ENCODE assay signal across 9 cellular contexts in the genomic region with DNA sequence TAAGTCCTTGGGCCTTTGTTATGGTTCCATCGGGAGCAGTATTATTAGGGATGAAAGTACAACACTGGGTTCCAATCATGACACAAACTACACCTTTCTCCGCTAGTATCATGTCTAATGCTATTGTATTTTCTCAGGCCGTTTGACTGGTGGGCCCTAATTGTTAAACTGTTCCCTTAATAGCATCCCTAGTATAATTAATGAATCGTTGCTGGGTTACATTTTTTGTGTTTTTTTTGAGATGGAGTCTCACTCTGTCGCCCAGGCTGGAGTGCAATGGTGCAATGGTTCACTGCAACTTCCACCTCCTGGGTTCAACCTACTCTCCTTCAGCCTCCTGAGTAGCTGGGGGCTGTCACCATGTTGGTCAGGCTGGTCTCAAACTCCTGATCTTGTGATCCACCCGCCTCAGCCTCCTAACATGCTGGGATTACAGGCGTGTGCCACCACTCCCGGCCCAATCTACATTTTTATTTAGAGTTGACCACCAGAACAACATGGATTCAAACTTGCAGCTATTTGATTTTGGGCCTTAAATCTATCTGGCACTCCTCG. TPM values are rescaled to one million over a fixed set of nuclear protein-coding genes. Genes with fewer than 3 reads are reported as not detected.
DNase-seq lines count a peak whose midpoint lies in the region; ATAC-seq and TF ChIP-seq lines count a peak whose summit lies in the region.
"Had no signal": no experiment of that assay in that cellular context is flagged by ENCODE, and none has a peak within 500 bp of the region (broad histone marks: within the 10 kb centered on the region; RNA-seq: fewer than 3 reads in every experiment).

No MANE protein-coding gene starts in this region.

- TF ChIP-seq CTCF in VCaP (conservative IDR thresholded peaks at IDR 0.05) (no peak), fibroblast of the aortic adventitia (IDR thresholded peaks at IDR 0.05; ENCODE audit: insufficient read depth, low read length) (no peak)

- H3K36me3 Mint-ChIP-seq in activated CD4-positive, alpha-beta T cell treated with anti-CD3 and anti-CD28 coated beads, Interleukin-2, amount 10 ng/mL, durations not matched to agents 7 days and 5 days (ENCODE audit: low read depth): peaks cover 87% of the 10 kb centered on the region
- peaks cover 91% of the 10 kb centered on the region for H3K36me3 Mint-ChIP-seq in stimulated activated memory B cell treated with anti-CD40 and anti-IgM and Interleukin-4, amounts not matched to agents 10 μg/mL and 1 μg/mL and 100 μg/mL, for 72 hours

- H3K9me3 Mint-ChIP-seq in activated CD4-positive, alpha-beta T cell treated with anti-CD3 and anti-CD28 coated beads, Interleukin-2, amount 10 ng/mL, durations not matched to agents 7 days and 5 days: peaks cover 63% of the 10 kb centered on the region
- peaks cover 36% of the 10 kb centered on the region for H3K9me3 Mint-ChIP-seq in stimulated activated memory B cell treated with anti-CD40 and anti-IgM and Interleukin-4, amounts not matched to agents 10 μg/mL and 1 μg/mL and 100 μg/mL, for 72 hours

- H3K4me3 ChIP-seq in fibroblast of the aortic adventitia (ENCODE audit: low read depth, low read length): peak overlapping the region; percentile 29

- intact Hi-C loops in sciatic nerve (cut with DNase I): no loop called here

- no peak for ATAC-seq in stimulated activated memory B cell treated with anti-CD40 and anti-IgM and Interleukin-4, amounts not matched to agents 10 μg/mL and 1 μg/mL and 100 μg/mL, for 72 hours
- ATAC-seq in sciatic nerve (no peak), GM21825 (IDR thresholded peaks at IDR 0.05; ENCODE audit: unreplicated experiment) (no peak)
- ATAC-seq: heart right ventricle had no signal

- peak overlapping the region; percentile 94 for H3K27ac ChIP-seq in VCaP

- CTCF ChIA-PET in activated CD4-positive, alpha-beta T cell treated with anti-CD3 and anti-CD28 coated beads, Interleukin-2, amount 10 ng/mL, durations not matched to agents 7 days and 5 days (lab: Charles Lee): interaction anchor here (1.6 to 1.7 kb wide), 2 partner anchors 9 to 13 kb away, joined by 5 to 6 read pairs; no protein-coding TSS in a partner anchor

- no peak for DNase-seq in activated CD4-positive, alpha-beta T cell treated with anti-CD3 and anti-CD28 coated beads, Interleukin-2, amount 10 ng/mL, durations not matched to agents 7 days and 5 days
- DNase-seq in activated CD4-positive, alpha-beta T cell treated with anti-CD3 and anti-CD28 coated beads, Interleukin-2, amount 50 U/mL, for 4 hours: no peak
- no peak for DNase-seq in fibroblast of the aortic adventitia (ENCODE audit: low read depth)
- DNase-seq in sciatic nerve (ENCODE audit: low spot score): no peak
- DNase-seq in midbrain (lab: John Stamatoyannopoulos, UW): no peak
- DNase-seq: heart right ventricle had no signal

- POLR2A ChIA-PET in activated CD4-positive, alpha-beta T cell treated with anti-CD3 and anti-CD28 coated beads, Interleukin-2, amount 10 ng/mL, durations not matched to agents 7 days and 5 days (lab: Charles Lee): no interaction called here

- H3K4me1 Mint-ChIP-seq in activated CD4-positive, alpha-beta T cell treated with anti-CD3 and anti-CD28 coated beads, Interleukin-2, amount 10 ng/mL, durations not matched to agents 7 days and 5 days: peaks cover 80% of the 10 kb centered on the region
- peaks cover 71% of the 10 kb centered on the region for H3K4me1 Mint-ChIP-seq in stimulated activated memory B cell treated with anti-CD40 and anti-IgM and Interleukin-4, amounts not matched to agents 10 μg/mL and 1 μg/mL and 100 μg/mL, for 72 hours

- H3K27ac Mint-ChIP-seq in activated CD4-positive, alpha-beta T cell treated with anti-CD3 and anti-CD28 coated beads, Interleukin-2, amount 10 ng/mL, durations not matched to agents 7 days and 5 days: peak overlapping the region; percentile 74
- H3K27ac Mint-ChIP-seq in stimulated activated memory B cell treated with anti-CD40 and anti-IgM and Interleukin-4, amounts not matched to agents 10 μg/mL and 1 μg/mL and 100 μg/mL, for 72 hours: peak overlapping the region; percentile 100

- peak overlapping the region; percentile 98 for H3K4me3 Mint-ChIP-seq in activated CD4-positive, alpha-beta T cell treated with anti-CD3 and anti-CD28 coated beads, Interleukin-2, amount 10 ng/mL, durations not matched to agents 7 days and 5 days
- peak overlapping the region; percentile 97 for H3K4me3 Mint-ChIP-seq in stimulated activated memory B cell treated with anti-CD40 and anti-IgM and Interleukin-4, amounts not matched to agents 10 μg/mL and 1 μg/mL and 100 μg/mL, for 72 hours

- no peaks in the 10 kb centered on the region for H3K27me3 Mint-ChIP-seq in activated CD4-positive, alpha-beta T cell treated with anti-CD3 and anti-CD28 coated beads, Interleukin-2, amount 10 ng/mL, durations not matched to agents 7 days and 5 days
- H3K27me3 Mint-ChIP-seq in stimulated activated memory B cell treated with anti-CD40 and anti-IgM and Interleukin-4, amounts not matched to agents 10 μg/mL and 1 μg/mL and 100 μg/mL, for 72 hours: no peaks in the 10 kb centered on the region

RNA-seq across cellular contexts. Expression of a gene that starts 4.1 kb away (rescaled TPM):
- 10 to 100 TPM; 79.7 to 85.3 TPM for total RNA-seq in activated CD4-positive, alpha-beta T cell treated with anti-CD3 and anti-CD28 coated beads, Interleukin-2, amount 10 ng/mL, durations not matched to agents 7 days and 5 days
- total RNA-seq in fibroblast of the aortic adventitia (ENCODE audit: low replicate concordance): 41.5 and 54.5 TPM in 2 replicates
- 40.7 TPM for total RNA-seq in sciatic nerve
